ENCODE assay signal across 8 cellular contexts in the genomic region with DNA sequence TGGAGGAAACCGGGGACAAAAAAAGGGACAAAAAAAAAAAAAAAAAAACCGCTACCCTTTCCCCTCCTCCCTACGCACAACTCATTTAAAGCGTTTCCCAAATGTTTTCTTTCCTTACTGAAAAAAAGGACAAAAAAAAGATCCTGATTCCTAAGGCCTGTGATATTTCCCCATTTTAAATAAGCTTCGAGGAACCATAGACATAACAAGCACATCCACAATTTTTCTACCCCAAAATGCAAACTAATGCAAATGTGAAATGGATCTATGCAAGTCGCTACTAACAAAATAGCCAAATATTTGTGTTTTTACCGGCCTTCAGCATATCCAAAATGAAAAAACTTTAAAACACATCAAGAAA. TPM values are rescaled to one million over a fixed set of nuclear protein-coding genes. Genes with fewer than 3 reads are reported as not detected.
DNase-seq lines count a peak whose midpoint lies in the region; ATAC-seq, FAIRE-seq and TF ChIP-seq lines count a peak whose summit lies in the region.

No MANE protein-coding gene starts in this region.

- TF ChIP-seq EP300 in A549 (IDR thresholded peaks at IDR 0.05): no peak

- peak overlapping the region; percentile 52 for H3K4me3 ChIP-seq in A549
- peak overlapping the region; percentile 85 for H3K4me3 ChIP-seq in HUES48 (ENCODE audit: low read depth, low read length)
- H3K4me3 ChIP-seq in bronchial epithelial cell (ENCODE audit: low read depth, low read length): peak overlapping the region; percentile 40
- no peak overlapping the region for H3K4me3 ChIP-seq in mucosa of stomach (ENCODE audit: low read length)

- no peak for TF ChIP-seq POLR2A in A549 (IDR thresholded peaks at IDR 0.05; ENCODE audit: low read length)

- peak overlapping the region; percentile 94 for H3K4me2 ChIP-seq in A549

- FAIRE-seq in A549 (lab: Jason Lieb, UNC) (no peak), bronchial epithelial cell (lab: Jason Lieb, UNC) (no peak)

- H3K4me1 ChIP-seq in A549 (peaks cover 30% of the 10 kb centered on the region), HUES48 (ENCODE audit: control insufficient read depth, insufficient read depth, low read length) (peaks cover 48% of the 10 kb centered on the region), mucosa of stomach (ENCODE audit: control insufficient read depth, insufficient read depth, low read length) (peaks cover 5% of the 10 kb centered on the region)

- H3K27ac ChIP-seq in A549 (peak overlapping the region; percentile 88 to 91), HUES48 (ENCODE audit: low read depth, low read length) (peak overlapping the region; percentile 93)

- H3K27me3 ChIP-seq in HUES48 (ENCODE audit: control insufficient read depth, insufficient read depth, low read length) (no peaks in the 10 kb centered on the region), bronchial epithelial cell (ENCODE audit: control insufficient read depth, insufficient read depth, low read length) (no peaks in the 10 kb centered on the region), mucosa of stomach (ENCODE audit: control insufficient read depth, insufficient read depth, low read length) (no peaks in the 10 kb centered on the region)

- DNase-seq in A549 (ENCODE audit: low read depth in 1 of 2, low spot score in 1 of 2) (no peak), bronchial epithelial cell (ENCODE audit: low read depth) (peak; percentile 15), cerebellum (ENCODE audit: low spot score) (no peak), GOT3 (lab: John Stamatoyannopoulos, UW) (no peak), NCI-H1436 treated with DMSO at 0.1 percent for 48 hours (lab: John Stamatoyannopoulos, UW) (no peak)

- H3K9ac ChIP-seq in HUES48 (ENCODE audit: low read depth, low read length): peak overlapping the region; percentile 85
- peak overlapping the region; percentile 86 for H3K9ac ChIP-seq in mucosa of stomach (ENCODE audit: low read length)

- no peaks in the 10 kb centered on the region for H3K9me3 ChIP-seq in A549
- H3K9me3 ChIP-seq in HUES48 (ENCODE audit: control insufficient read depth, insufficient read depth, low read length): no peaks in the 10 kb centered on the region
- no peaks in the 10 kb centered on the region for H3K9me3 ChIP-seq in mucosa of stomach (ENCODE audit: control insufficient read depth, low read length)

- POLR2A ChIA-PET in A549 (lab: Yijun Ruan, JAX): interaction anchor here (0.7 to 5.3 kb wide), 17 partner anchors 16 to 1285 kb away, joined by 3 to 69 read pairs (median 8); no protein-coding TSS in a partner anchor

- H3K36me3 ChIP-seq in HUES48 (ENCODE audit: control insufficient read depth, insufficient read depth, low read length): no peaks in the 10 kb centered on the region
- no peaks in the 10 kb centered on the region for H3K36me3 ChIP-seq in bronchial epithelial cell (ENCODE audit: control insufficient read depth, insufficient read depth, low read length)
- H3K36me3 ChIP-seq in mucosa of stomach (ENCODE audit: control insufficient read depth, insufficient read depth, low read length): no peaks in the 10 kb centered on the region

- WGBS in A549 (ENCODE audit: missing lambda C conversion rate): 2% methylated on average over 7 of the region's 7 CpGs

- TF ChIP-seq CTCF in A549 (IDR thresholded peaks at IDR 0.05) (no peak), bronchial epithelial cell (IDR thresholded peaks at IDR 0.05; ENCODE audit: insufficient read depth, low read length, severe bottlenecking) (no peak)

- ATAC-seq in A549 (no peak), GM19351 (IDR thresholded peaks at IDR 0.05; ENCODE audit: unreplicated experiment) (no peak)

- CTCF ChIA-PET in A549 (lab: Yijun Ruan, JAX): interaction anchor here (0.7 to 2.1 kb wide), 9 partner anchors 12 to 345 kb away, joined by 3 to 12 read pairs (median 4); no protein-coding TSS in a partner anchor

- no peak for TF ChIP-seq RAD21 in A549 (conservative IDR thresholded peaks at IDR 0.05 in 1 of 2, IDR thresholded peaks at IDR 0.05 in 1 of 2)

TF ChIP-seq in A549, 52 proteins besides CTCF, POLR2A, EP300 and RAD21:
- TF ChIP-seq, protein P1, sequence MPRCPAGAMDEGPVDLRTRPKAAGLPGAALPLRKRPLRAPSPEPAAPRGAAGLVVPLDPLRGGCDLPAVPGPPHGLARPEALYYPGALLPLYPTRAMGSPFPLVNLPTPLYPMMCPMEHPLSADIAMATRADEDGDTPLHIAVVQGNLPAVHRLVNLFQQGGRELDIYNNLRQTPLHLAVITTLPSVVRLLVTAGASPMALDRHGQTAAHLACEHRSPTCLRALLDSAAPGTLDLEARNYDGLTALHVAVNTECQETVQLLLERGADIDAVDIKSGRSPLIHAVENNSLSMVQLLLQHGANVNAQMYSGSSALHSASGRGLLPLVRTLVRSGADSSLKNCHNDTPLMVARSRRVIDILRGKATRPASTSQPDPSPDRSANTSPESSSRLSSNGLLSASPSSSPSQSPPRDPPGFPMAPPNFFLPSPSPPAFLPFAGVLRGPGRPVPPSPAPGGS (IDR thresholded peaks at IDR 0.05): no peak
- no peak for TF ChIP-seq RFX5 (IDR thresholded peaks at IDR 0.05)
- no peak for TF ChIP-seq NFE2L2 (conservative IDR thresholded peaks at IDR 0.05; ENCODE audit: low read length)
- TF ChIP-seq ESRRA (IDR thresholded peaks at IDR 0.05; ENCODE audit: borderline replicate concordance, low read length): no peak
- TF ChIP-seq EHMT2 (IDR thresholded peaks at IDR 0.05; ENCODE audit: low read depth): no peak
- TF ChIP-seq CHD4 (IDR thresholded peaks at IDR 0.05; ENCODE audit: borderline replicate concordance): no peak
- no peak for TF ChIP-seq HOXA7 (CRISPR knock-in tag; IDR thresholded peaks at IDR 0.05)
- no peak for TF ChIP-seq NPAS2 (CRISPR knock-in tag; IDR thresholded peaks at IDR 0.05; ENCODE audit: borderline replicate concordance)

RNA-seq across cellular contexts. Expression of a gene that starts 1.4 kb away (rescaled TPM):
- polyA plus RNA-seq in A549 (2011; rRNA removed) (22.2 and 29.5 TPM in 2 replicates), A549 (2017; fragmentation: RNase III; extraction: RNeasy Plus Mini Kit Qiagen cat#74134 plus additional on column Dnase treatment) (28.1 to 30.5 TPM (median 29.9 TPM) in 3 replicates)
- 6.8 and 8.8 TPM in 2 replicates for polyA plus RNA-seq in A549 (2012; cell fraction: cytosol; rRNA removed)
- polyA plus RNA-seq in A549 (2012; cell fraction: nucleus; rRNA removed): 8.9 and 11.6 TPM in 2 replicates
- polyA minus RNA-seq in A549 (2011; rRNA and poly(A)+ RNA removed): 48.5 and 50.5 TPM in 2 replicates
- total RNA-seq in bronchial epithelial cell (24.7 and 31.6 TPM in 2 replicates), cerebellum (11.7 TPM)
